ENCODE assay signal across 9 cellular contexts in genomic region chr5:157252741-157253465, GRCh38.
A peak's percentile ranks its signal among the peaks of the same experiment; 100 is the strongest.
DNase-seq lines count a peak whose midpoint lies in the region; ATAC-seq and TF ChIP-seq lines count a peak whose summit lies in the region.
"Had no signal": no experiment of that assay in that cellular context is flagged by ENCODE, and none has a peak within 500 bp of the region (broad histone marks: within the 10 kb centered on the region; RNA-seq: fewer than 3 reads in every experiment).

No MANE protein-coding gene starts in this region.

- peak; percentile 36 for DNase-seq in AG08395 (ENCODE audit: low spot score)
- DNase-seq in activated CD4-positive, CD25-positive, alpha-beta regulatory T cell (lab: John Stamatoyannopoulos, UW), result peak in 3 of 4 experiments; percentile 13 to 51 (median 47)
- peak; percentile 27 to 57 for DNase-seq in foreskin fibroblast
- DNase-seq in erythroblast (lab: John Stamatoyannopoulos, UW), result no peak
- DNase-seq in NCI-H2196 treated with DMSO at 0.1 percent for 48 hours (lab: John Stamatoyannopoulos, UW; ENCODE audit: unreplicated experiment), result no peak
- no peak for DNase-seq in hippocampal formation (lab: John Stamatoyannopoulos, UW)

- TF ChIP-seq CTCF in foreskin fibroblast (IDR thresholded peaks at IDR 0.05; ENCODE audit: low read depth, low read length), result no peak

- TF ChIP-seq POLR2A in erythroblast (IDR thresholded peaks at IDR 0.05; ENCODE audit: low read length), result no peak

- H3K4me3 ChIP-seq in foreskin fibroblast (ENCODE audit: low read depth in 1 of 2, low read length in 2 of 2), result no peak overlapping the region
- H3K4me3 ChIP-seq: cardiac muscle cell had no signal

- peak; percentile 93 for ATAC-seq in GM19043 (IDR thresholded peaks at IDR 0.05; ENCODE audit: low read depth, unreplicated experiment)
- ATAC-seq in HG03135 (IDR thresholded peaks at IDR 0.05; ENCODE audit: unreplicated experiment), result peak; percentile 97

Comparison
In these comparisons a context has a peak if more than half of its experiments do, and no peak if none do; other contexts are left out.
1. DNase-seq: peak in AG08395 (single experiment), activated CD4-positive, CD25-positive, alpha-beta regulatory T cell (3 of 4) and foreskin fibroblast (2 of 2); none in erythroblast (0 of 2), NCI-H2196 treated with DMSO at 0.1 percent for 48 hours (single experiment) and hippocampal formation (0 of 2).